ENCODE assay signal across 21 cellular contexts in the genomic region with DNA sequence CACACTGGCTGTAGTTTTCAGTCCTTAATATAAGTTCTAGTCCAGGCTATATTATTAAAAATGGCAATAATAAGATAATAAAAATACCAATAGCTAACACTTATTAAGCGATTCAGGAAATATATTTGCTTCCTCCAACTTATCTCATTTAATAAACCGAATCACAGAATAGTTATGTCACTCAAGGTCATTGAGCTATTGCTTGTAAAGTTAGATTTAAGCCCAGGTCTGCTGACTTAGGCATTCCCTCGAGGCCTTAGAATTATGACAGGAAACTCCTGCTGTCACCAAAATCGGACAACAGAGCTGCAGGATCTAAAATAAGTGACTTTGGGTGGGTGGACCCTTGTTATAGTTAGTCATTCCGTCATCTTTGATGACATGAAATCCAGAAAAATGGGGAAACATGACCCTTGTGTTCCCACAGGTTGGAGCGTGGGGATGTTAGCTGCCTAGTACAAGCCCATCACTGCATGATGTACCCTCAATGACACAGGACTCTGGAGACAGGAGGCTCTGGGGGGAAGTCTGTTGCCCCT.
DNase-seq lines count a peak whose midpoint lies in the region; ATAC-seq, FAIRE-seq and TF ChIP-seq lines count a peak whose summit lies in the region.
"Had no signal": no experiment of that assay in that cellular context is flagged by ENCODE, and none has a peak within 500 bp of the region (broad histone marks: within the 10 kb centered on the region; RNA-seq: fewer than 3 reads in every experiment).

No MANE protein-coding gene starts in this region.

- 0 out of 3 replicates have a peak overlapping the region, but pooled peaks have one; percentile 10 for H3K4me3 ChIP-seq in A549
- no peak overlapping the region for H3K4me3 ChIP-seq in dorsolateral prefrontal cortex
- H3K4me3 ChIP-seq: Peyer's patch, SJSA1 had no signal

- peaks cover 3% of the 10 kb centered on the region for H3K9me3 Mint-ChIP-seq in nephron

- ATAC-seq in A549 = no peak
- ATAC-seq: HCT116 had no signal

- H3K36me3 Mint-ChIP-seq in nephron (ENCODE audit: low read depth) = no peaks in the 10 kb centered on the region
- H3K36me3 Mint-ChIP-seq: CD14-positive monocyte had no signal

- TF ChIP-seq POLR2A in A549 (IDR thresholded peaks at IDR 0.05; ENCODE audit: low read length) = no peak

- no peaks in the 10 kb centered on the region for H3K27me3 ChIP-seq in dorsolateral prefrontal cortex
- H3K27me3 ChIP-seq: Peyer's patch had no signal

- peaks cover 43% of the 10 kb centered on the region for H3K4me1 Mint-ChIP-seq in nephron
- H3K4me1 Mint-ChIP-seq: CD14-positive monocyte had no signal

- DNase-seq in A549 (ENCODE audit: low read depth in 1 of 2, low spot score in 1 of 2) (no peak), NCI-H69 (lab: John Stamatoyannopoulos, UW) (peak; percentile 53), dorsolateral prefrontal cortex (no peak), activated gamma-delta T cell treated with Interleukin-2 at 50 U/mL for 16 hours (no peak), iPS-NIHi11 (ENCODE audit: low spot score) (no peak), hippocampal formation (lab: John Stamatoyannopoulos, UW) (no peak)
- no peak for DNase-seq in stimulated activated CD4-positive, alpha-beta T cell treated with anti-CD3 and anti-CD28 coated beads, Interleukin-4, amount 100 ng/mL, for 1 hour
- DNase-seq: AML-193, DMS79 treated with DMSO at 0.1 percent for 48 hours, Karpas-422, NCI-H1694, NCI-H2081 treated with DMSO at 0.1 percent for 48 hours, NCI-H2171 treated with DMSO at 0.1 percent for 48 hours, NCI-H524 treated with DMSO at 0.1 percent for 48 hours, Peyer's patch had no signal

- TF ChIP-seq RAD21 in A549 (conservative IDR thresholded peaks at IDR 0.05 in 1 of 2, IDR thresholded peaks at IDR 0.05 in 1 of 2) = no peak

- WGBS in A549 (ENCODE audit: missing lambda C conversion rate) = 53% methylated on average over 6 of the region's 6 CpGs

- no peak for FAIRE-seq in A549 (lab: Jason Lieb, UNC)
- FAIRE-seq: H1 had no signal

- peaks cover 12% of the 10 kb centered on the region; the same call in 2 of the 3 replicates for H3K9me3 ChIP-seq in A549
- H3K9me3 ChIP-seq: Peyer's patch, SJSA1 had no signal

- peak overlapping the region; percentile 94 for H3K4me2 ChIP-seq in A549

- H3K4me3 Mint-ChIP-seq in nephron = no peak overlapping the region
- H3K4me3 Mint-ChIP-seq: CD14-positive monocyte had no signal

- peak overlapping the region in 2 of 3 experiments; percentile 64 to 65 for H3K27ac Mint-ChIP-seq in nephron
- H3K27ac Mint-ChIP-seq: CD14-positive monocyte had no signal

- CTCF ChIA-PET in A549 (lab: Yijun Ruan, JAX) = interaction anchor here (0.6 to 1.9 kb wide), 3 partner anchors 17 to 43 kb away, joined by 3 to 5 read pairs (median 5); no protein-coding TSS in a partner anchor

- H3K27ac ChIP-seq in A549 (peak overlapping the region; percentile 86 to 87), dorsolateral prefrontal cortex (peak overlapping the region; percentile 77 to 100 (median 98))
- H3K27ac ChIP-seq: 22Rv1, Peyer's patch, SJSA1 had no signal

- intact Hi-C loops in dorsolateral prefrontal cortex (cut with DNase I) = loop anchor here in 1 of 2 donors (2.0 to 5.0 kb wide), 2 partner anchors 30 to 182 kb away; a partner anchor contains a TSS

- no peaks in the 10 kb centered on the region for H3K27me3 Mint-ChIP-seq in nephron (ENCODE audit: low read depth)

- TF ChIP-seq CTCF in A549 (IDR thresholded peaks at IDR 0.05) = no peak
- no peak for TF ChIP-seq CTCF in dorsolateral prefrontal cortex (IDR thresholded peaks at IDR 0.05 in 54 of 56, conservative IDR thresholded peaks at IDR 0.05 in 2 of 56; ENCODE audit: low read depth in 1 of 56, partially characterized antibody in 56 of 56)
- TF ChIP-seq CTCF in nephron (IDR thresholded peaks at IDR 0.05; ENCODE audit: unreplicated experiment in 3 of 3) = no peak

- POLR2A ChIA-PET in A549 (lab: Yijun Ruan, JAX) = interaction anchor here (0.6 kb wide), 1 partner anchor 882 kb away, joined by 3 read pairs; no protein-coding TSS in a partner anchor

- no peak for TF ChIP-seq EP300 in A549 (IDR thresholded peaks at IDR 0.05)

- H3K4me1 ChIP-seq in A549 = peaks cover 30% of the 10 kb centered on the region

TF ChIP-seq in A549, 52 proteins besides CTCF, POLR2A, EP300 and RAD21:
- TF ChIP-seq ESRRA (IDR thresholded peaks at IDR 0.05; ENCODE audit: borderline replicate concordance, low read length) = no peak
- no peak for TF ChIP-seq GATA3 (IDR thresholded peaks at IDR 0.05; ENCODE audit: borderline replicate concordance)
- no peak for TF ChIP-seq ZSCAN20 (CRISPR knock-in tag; IDR thresholded peaks at IDR 0.05)
